ENCODE assay signal across 9 cellular contexts in genomic region chr17:7777017-7777416, GRCh38. TPM values are rescaled to one million over a fixed set of nuclear protein-coding genes. Genes with fewer than 3 reads are reported as not detected.
"Had no signal": no experiment of that assay in that cellular context is flagged by ENCODE, and none has a peak within 500 bp of the region (broad histone marks: within the 10 kb centered on the region; RNA-seq: fewer than 3 reads in every experiment).

No MANE protein-coding gene starts in this region.

- H3K9me3 Mint-ChIP-seq: H9, HFFc6, IgD-negative memory B cell had no signal

- H3K4me3 Mint-ChIP-seq: H9, HFFc6, IgD-negative memory B cell had no signal

- DNase-seq: GM23248, H9, HCEC 1CT, HFFc6, KBM-7 had no signal

- H3K27ac ChIP-seq: GM23248, HL-60, KMS-11 had no signal

- H2AFZ ChIP-seq: GM23248 had no signal

- H3K4me1 Mint-ChIP-seq: H9 had no signal

- H3K4me3 ChIP-seq: GM23248 had no signal

- H3K36me3 Mint-ChIP-seq: IgD-negative memory B cell had no signal

- H3K27ac Mint-ChIP-seq: H9, HFFc6 had no signal

- H3K4me2 ChIP-seq: KMS-11 had no signal

RNA-seq across cellular contexts. Expression of gene DNAH2, which starts 59.5 kb away (rescaled TPM):
- total RNA-seq: GM23248, HFFc6, HT1080 had no signal
- polyA plus RNA-seq: GM23248, IgD-negative memory B cell had no signal
